10 cellular contexts compared by ENCODE assay signal in the genomic region with DNA sequence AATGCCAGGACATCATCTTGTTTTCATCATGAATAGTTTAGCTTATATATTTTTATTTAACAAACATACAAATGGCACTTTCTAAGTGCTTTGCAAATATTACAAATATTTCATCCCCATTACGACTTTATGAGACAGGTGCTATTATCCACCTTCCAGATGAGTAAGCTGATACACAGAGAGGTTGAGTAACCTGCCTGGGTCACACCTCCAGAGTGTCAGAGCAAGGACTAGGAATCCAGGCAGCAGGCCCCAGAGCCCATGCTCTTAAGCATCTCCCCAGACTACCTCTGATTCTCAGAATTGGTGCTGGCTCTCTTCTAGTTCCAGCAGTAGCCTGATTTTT. TPM values are rescaled to one million over a fixed set of nuclear protein-coding genes. Genes with fewer than 3 reads are reported as not detected.
A peak's percentile ranks its signal among the peaks of the same experiment; 100 is the strongest.
DNase-seq lines count a peak whose midpoint lies in the region; ATAC-seq and TF ChIP-seq lines count a peak whose summit lies in the region.
"Had no signal": no experiment of that assay in that cellular context is flagged by ENCODE, and none has a peak within 500 bp of the region (broad histone marks: within the 10 kb centered on the region; RNA-seq: fewer than 3 reads in every experiment).

No MANE protein-coding gene starts in this region.

- peak overlapping the region; percentile 13 to 58 (median 56) for H3K27ac ChIP-seq in sigmoid colon

- no peak for TF ChIP-seq POLR2A in sigmoid colon (IDR thresholded peaks at IDR 0.05)

- H3K27me3 ChIP-seq in sigmoid colon = no peaks in the 10 kb centered on the region

- TF ChIP-seq EP300 in sigmoid colon (IDR thresholded peaks at IDR 0.05) = no peak

- no peak for TF ChIP-seq CTCF in sigmoid colon (IDR thresholded peaks at IDR 0.05)

- H3K36me3 ChIP-seq in sigmoid colon = no peaks in the 10 kb centered on the region

- no peak overlapping the region for H3K4me3 ChIP-seq in sigmoid colon

- intact Hi-C loops in sigmoid colon (cut with DNase I) = no loop called here

- ATAC-seq in esophagus mucosa (peak; percentile 89), HG03521 (IDR thresholded peaks at IDR 0.05; ENCODE audit: unreplicated experiment) (no peak)
- ATAC-seq: naive thymus-derived CD8-positive, alpha-beta T cell had no signal

- DNase-seq in DMS53 treated with DMSO at 0.1 percent for 48 hours (lab: John Stamatoyannopoulos, UW; ENCODE audit: unreplicated experiment) (peak; percentile 96), NCI-H510A (lab: John Stamatoyannopoulos, UW) (peak; percentile 46), sigmoid colon (no peak), pons (ENCODE audit: low spot score) (no peak), NCI-H1092 treated with DMSO at 0.1 percent for 48 hours (lab: John Stamatoyannopoulos, UW) (no peak)
- DNase-seq in stimulated activated CD4-positive, alpha-beta T cell treated with anti-CD3 and anti-CD28 coated beads, Interleukin-15, amount 100 ng/mL, for 24 hours = no peak
- DNase-seq: naive thymus-derived CD8-positive, alpha-beta T cell; NCI-H1694 treated with DMSO at 0.1 percent for 48 hours had no signal

- no peaks in the 10 kb centered on the region for H3K9me3 ChIP-seq in sigmoid colon

- 9 to 24% methylated on average over 1 of the region's 1 CpG for WGBS in sigmoid colon, 2 donors

- peaks cover 0 to 18% (median 15%) of the 10 kb centered on the region in 4 donors for H3K4me1 ChIP-seq in sigmoid colon

RNA-seq across cellular contexts. Expression of a gene that starts 40.0 kb away (rescaled TPM):
- 2.2 TPM for total RNA-seq in esophagus mucosa
- 1 to 10 TPM; 2.3 to 4.4 (median 2.7) TPM for total RNA-seq in sigmoid colon
- 10 to 100 TPM in 1 of 3 donors, 1 to 10 TPM in 2; 1.2 to 38.6 (median 3.9) TPM for polyA plus RNA-seq in sigmoid colon
- polyA plus RNA-seq: naive thymus-derived CD8-positive, alpha-beta T cell had no signal

Comparison
In these comparisons a context has a peak if more than half of its experiments do, and no peak if none do; other contexts are left out.
1. DNase-seq: peak in DMS53 treated with DMSO at 0.1 percent for 48 hours (single experiment) and NCI-H510A (single experiment); none in sigmoid colon (single experiment), pons (single experiment), stimulated activated CD4-positive, alpha-beta T cell treated with anti-CD3 and anti-CD28 coated beads, Interleukin-15, amount 100 ng/mL, for 24 hours (single experiment) and NCI-H1092 treated with DMSO at 0.1 percent for 48 hours (single experiment).